ENCODE assay signal across 9 cellular contexts in genomic region chr11:7600205-7600775, GRCh38.
DNase-seq lines count a peak whose midpoint lies in the region; TF ChIP-seq lines count a peak whose summit lies in the region.
"Had no signal": no experiment of that assay in that cellular context is flagged by ENCODE, and none has a peak within 500 bp of the region (broad histone marks: within the 10 kb centered on the region; RNA-seq: fewer than 3 reads in every experiment).

No MANE protein-coding gene starts in this region.

- H3K27ac ChIP-seq in adrenal gland = no peak overlapping the region
- no peak overlapping the region for H3K27ac ChIP-seq in uterus

- no peaks in the 10 kb centered on the region for H3K36me3 ChIP-seq in adrenal gland (replicated peaks in 1 of 2)
- no peaks in the 10 kb centered on the region for H3K36me3 ChIP-seq in uterus

- H3K4me1 ChIP-seq in adrenal gland (replicated peaks in 1 of 2) (no peaks in the 10 kb centered on the region), uterus (no peaks in the 10 kb centered on the region)

- H3K27me3 ChIP-seq in adrenal gland (no peaks in the 10 kb centered on the region), uterus (no peaks in the 10 kb centered on the region)

- TF ChIP-seq POLR2A in adrenal gland (IDR thresholded peaks at IDR 0.05) = no peak
- TF ChIP-seq POLR2A in uterus (IDR thresholded peaks at IDR 0.05) = no peak

- 76 to 86% (median 81%) methylated on average over 6 of the region's 6 CpGs for WGBS in adrenal gland, 4 donors

- no peak for TF ChIP-seq CTCF in adrenal gland (IDR thresholded peaks at IDR 0.05)
- no peak for TF ChIP-seq CTCF in uterus (IDR thresholded peaks at IDR 0.05)

- peak; percentile 73 for DNase-seq in HT-29 (ENCODE audit: low spot score)
- DNase-seq in adrenal gland = peak in 6 of 7 donors; percentile 16 to 62 (median 41)
- peak; percentile 57 for DNase-seq in inferior parietal cortex (ENCODE audit: extremely low spot score)
- DNase-seq in superior temporal gyrus (ENCODE audit: extremely low spot score) = peak; percentile 77
- no peak for DNase-seq in uterus
- DNase-seq in retina = no peak
- DNase-seq in activated gamma-delta T cell treated with Interleukin-2 at 50 U/mL for 16 hours = no peak
- no peak for DNase-seq in GM19238 (ENCODE audit: insufficient read length, low spot score)
- DNase-seq: NCI-H526 treated with DMSO at 0.1 percent for 48 hours had no signal

- intact Hi-C loops in adrenal gland (cut with DNase I) = no loop called here
- intact Hi-C loops in uterus (cut with DNase I; ENCODE audit: low total_unique reads) = no loop called here

- H3K9me3 ChIP-seq in adrenal gland (replicated peaks in 1 of 3) (no peaks in the 10 kb centered on the region), uterus (no peaks in the 10 kb centered on the region)

- H3K4me3 ChIP-seq in adrenal gland = no peak overlapping the region
- H3K4me3 ChIP-seq in uterus = no peak overlapping the region

Comparison
In these comparisons a context has a peak if more than half of its experiments do, and no peak if none do; other contexts are left out.
1. DNase-seq: peak in HT-29 (single experiment), adrenal gland (6 of 7), inferior parietal cortex (single experiment) and superior temporal gyrus (single experiment); none in uterus (0 of 2), retina (single experiment), activated gamma-delta T cell treated with Interleukin-2 at 50 U/mL for 16 hours (single experiment) and GM19238 (single experiment).